Comparison of ENCODE assay signal across 8 cellular contexts in the genomic region with DNA sequence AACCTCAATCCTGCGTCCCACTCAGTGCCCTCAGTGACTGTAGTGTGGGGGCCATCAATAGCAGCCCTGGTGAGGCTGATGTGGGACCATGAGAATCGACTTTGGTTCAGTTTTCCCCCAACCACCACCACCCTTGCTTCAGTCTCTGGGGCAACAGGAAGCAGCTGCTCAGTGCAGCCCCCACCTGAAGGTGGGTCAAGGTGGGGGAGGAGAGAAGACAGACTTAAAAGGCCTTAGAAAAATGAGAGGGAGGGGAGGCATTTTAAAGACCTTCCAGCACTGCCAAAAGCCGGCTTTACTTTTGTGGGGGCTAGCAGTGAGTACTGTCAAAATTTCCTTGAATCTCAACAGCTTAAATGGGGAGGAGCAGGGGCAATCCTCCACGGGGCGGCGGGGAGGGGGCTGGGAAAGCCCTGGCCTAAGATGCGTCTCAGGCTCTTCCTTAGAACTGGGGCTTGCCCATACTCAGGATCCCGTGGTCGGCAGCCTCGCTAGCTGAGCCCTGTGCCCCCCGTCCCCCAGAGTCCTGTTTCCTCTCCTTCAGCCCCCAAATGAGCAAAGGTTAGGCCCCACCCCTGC. TPM values are rescaled to one million over a fixed set of nuclear protein-coding genes. Genes with fewer than 3 reads are reported as not detected.
DNase-seq lines count a peak whose midpoint lies in the region; ATAC-seq, FAIRE-seq and TF ChIP-seq lines count a peak whose summit lies in the region.

No MANE protein-coding gene starts in this region.

- H3K9me2 ChIP-seq in Loucy (replicated peaks; ENCODE audit: low read depth, low read length): no peaks in the 10 kb centered on the region

- H3K4me1 ChIP-seq in Loucy (ENCODE audit: insufficient read depth, low read length, poor library complexity, severe bottlenecking): peaks cover 55% of the 10 kb centered on the region
- H3K4me1 ChIP-seq in body of pancreas: peaks cover 63% of the 10 kb centered on the region
- no peaks in the 10 kb centered on the region for H3K4me1 ChIP-seq in urinary bladder (ENCODE audit: insufficient read depth)

- ATAC-seq in body of pancreas: no peak
- no peak for ATAC-seq in memory B cell (ENCODE audit: low read depth)

- peaks cover 56% of the 10 kb centered on the region for H3K79me2 ChIP-seq in Loucy (ENCODE audit: insufficient read depth, low read length)

- H3K4me1 Mint-ChIP-seq in memory B cell: peaks cover 50% of the 10 kb centered on the region

- peak overlapping the region; percentile 96 for H3K4me3 Mint-ChIP-seq in memory B cell

- peak overlapping the region; percentile 100 for H3K4me2 ChIP-seq in Loucy (ENCODE audit: low read depth, low read length, poor library complexity, severe bottlenecking)

- H3K9me3 Mint-ChIP-seq in memory B cell: no peaks in the 10 kb centered on the region

- no peaks in the 10 kb centered on the region for H3K27me3 Mint-ChIP-seq in memory B cell

- intact Hi-C loops in body of pancreas (cut with DNase I): loop anchor here (10.0 kb wide), 1 partner anchor 89 kb away; a partner anchor contains a TSS

- WGBS in body of pancreas, 2 donors: 4 to 7% methylated on average over 2 to 11 of the region's 11 CpGs
- 2% methylated on average over 11 of the region's 11 CpGs for WGBS in urinary bladder

- no peak for DNase-seq in AG09309 (ENCODE audit: low read depth)
- DNase-seq in body of pancreas: no peak
- no peak for DNase-seq in memory B cell (ENCODE audit: low spot score in 2 of 2)
- DNase-seq in NCI-H345 treated with DMSO at 0.1 percent for 48 hours (lab: John Stamatoyannopoulos, UW; ENCODE audit: unreplicated experiment): no peak
- no peak for DNase-seq in HTR-8/SVneo (ENCODE audit: insufficient read length, low spot score)
- DNase-seq in H54 (ENCODE audit: insufficient read length, low spot score): no peak

- H4K20me1 ChIP-seq in Loucy (ENCODE audit: insufficient read depth, low read length, poor library complexity, severe bottlenecking): peaks cover 34% of the 10 kb centered on the region

- TF ChIP-seq POLR2A in body of pancreas (IDR thresholded peaks at IDR 0.05) (no peak), H54 (IDR thresholded peaks at IDR 0.05; ENCODE audit: low read depth, low read length) (no peak)

- H3K9ac ChIP-seq in Loucy (ENCODE audit: low read depth, low read length, poor library complexity, severe bottlenecking): peak overlapping the region; percentile 81

- peak overlapping the region; percentile 58; the same call in 1 of the 2 replicates for H2AFZ ChIP-seq in Loucy (ENCODE audit: low read length)

- H3K27ac ChIP-seq in body of pancreas (peak overlapping the region; percentile 94 to 98 (median 94)), urinary bladder (ENCODE audit: low read depth) (peak overlapping the region; percentile 96)

- H3K9me3 ChIP-seq in Loucy (ENCODE audit: insufficient read depth, low read depth, low read length): no peaks in the 10 kb centered on the region
- no peaks in the 10 kb centered on the region for H3K9me3 ChIP-seq in body of pancreas

- H3K27me3 ChIP-seq in Loucy (ENCODE audit: insufficient read depth, low read length, poor library complexity, severe bottlenecking) (no peaks in the 10 kb centered on the region), body of pancreas (no peaks in the 10 kb centered on the region)

- peak overlapping the region; percentile 88 for H3K27ac Mint-ChIP-seq in memory B cell

- no peak for FAIRE-seq in HTR-8/SVneo (lab: Jason Lieb, UNC)
- no peak for FAIRE-seq in H54 (lab: Jason Lieb, UNC)

- peaks cover 13% of the 10 kb centered on the region for H3F3A ChIP-seq in Loucy (ENCODE audit: low read depth)

- H3K36me3 Mint-ChIP-seq in memory B cell: peaks cover 20% of the 10 kb centered on the region

- TF ChIP-seq CTCF in AG09309 (IDR thresholded peaks at IDR 0.05; ENCODE audit: control insufficient read depth, insufficient read depth, low read depth, low read length, missing control alignments) (no peak), Loucy (conservative IDR thresholded peaks at IDR 0.05; ENCODE audit: low read length) (no peak), body of pancreas (IDR thresholded peaks at IDR 0.05) (no peak)

- peaks cover 33% of the 10 kb centered on the region; the same call in 1 of the 2 replicates for H3K36me3 ChIP-seq in Loucy (ENCODE audit: insufficient read depth, low read length)
- peaks cover 21% of the 10 kb centered on the region in 2 donors for H3K36me3 ChIP-seq in body of pancreas (replicated peaks in 1 of 2; ENCODE audit: insufficient read depth in 1 of 2, low read depth in 2 of 2)
- peaks cover 2% of the 10 kb centered on the region for H3K36me3 ChIP-seq in urinary bladder (ENCODE audit: insufficient read depth)

- H3K4me3 ChIP-seq in AG09309 (ENCODE audit: control insufficient read depth, low read depth, low read length) (peak overlapping the region; percentile 87), Loucy (ENCODE audit: low read length, poor library complexity, severe bottlenecking) (peak overlapping the region; percentile 90), body of pancreas (peak overlapping the region; percentile 36 to 77), urinary bladder (ENCODE audit: low read depth, low read length) (peak overlapping the region; percentile 78)

RNA-seq across cellular contexts. Expression of a gene that starts 5.5 kb away (rescaled TPM):
- total RNA-seq in body of pancreas: 10 to 100 TPM; 52.7 to 56.8 TPM
- 27.4 TPM for total RNA-seq in urinary bladder
- polyA plus RNA-seq in urinary bladder: 30.9 TPM

RNA-seq across cellular contexts. Expression of a gene that starts 10.2 kb away (rescaled TPM):
- 100 to 1,000 TPM; 155 to 179 TPM for total RNA-seq in body of pancreas
- total RNA-seq in urinary bladder: 175 TPM
- 583 TPM for polyA plus RNA-seq in urinary bladder

RNA-seq across cellular contexts. Expression of a gene that starts 52.5 kb away (rescaled TPM):
- 10 to 100 TPM; 27.4 to 56.0 TPM for total RNA-seq in body of pancreas
- 118 TPM for total RNA-seq in urinary bladder
- polyA plus RNA-seq in urinary bladder: 184 TPM
